Comparison of ENCODE assay signal across 1 cellular context in genomic region chr18:35497334-35498197, GRCh38.
TF ChIP-seq lines count a peak whose summit lies in the region.

A gene with protein sequence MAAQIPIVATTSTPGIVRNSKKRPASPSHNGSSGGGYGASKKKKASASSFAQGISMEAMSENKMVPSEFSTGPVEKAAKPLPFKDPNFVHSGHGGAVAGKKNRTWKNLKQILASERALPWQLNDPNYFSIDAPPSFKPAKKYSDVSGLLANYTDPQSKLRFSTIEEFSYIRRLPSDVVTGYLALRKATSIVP (minus strand): TSS chr18:35497960. CDS start chr18:35497874, 86 bp downstream.

TF ChIP-seq in HepG2, 621 proteins besides CTCF, POLR2A, EP300 and RAD21 (continued from another document and continues in another):
- TF ChIP-seq ZNF24 (IDR thresholded peaks at IDR 0.05) (0 out of 2 replicates have a peak, but pooled peaks have one; percentile 59), ZFAT (CRISPR knock-in tag; conservative IDR thresholded peaks at IDR 0.05) (no peak), ZNF256 (CRISPR knock-in tag; conservative IDR thresholded peaks at IDR 0.05) (0 out of 2 replicates have a peak, but pooled peaks have one; percentile 27), ZNF512B (CRISPR knock-in tag; IDR thresholded peaks at IDR 0.05; ENCODE audit: borderline replicate concordance) (no peak), ZNF318 (CRISPR knock-in tag; IDR thresholded peaks at IDR 0.05) (no peak), GABPA (IDR thresholded peaks at IDR 0.05; ENCODE audit: low read depth, low read length) (peak; percentile 64), GABPA (CRISPR knock-in tag; IDR thresholded peaks at IDR 0.05; ENCODE audit: low read depth) (peak; percentile 93), SRF (IDR thresholded peaks at IDR 0.05; ENCODE audit: low read depth, low read length) (peak; percentile 49; the same call in 1 of the 2 replicates), SP5 (CRISPR knock-in tag; IDR thresholded peaks at IDR 0.05; ENCODE audit: borderline replicate concordance, low read depth) (no peak; the same call in 1 of the 2 replicates), ZNF564 (CRISPR knock-in tag; IDR thresholded peaks at IDR 0.05) (no peak; the same call in 1 of the 2 replicates), RBFOX2 (IDR thresholded peaks at IDR 0.05; ENCODE audit: low read depth, low read length) (peak; percentile 99), TBP (CRISPR knock-in tag; IDR thresholded peaks at IDR 0.05) (no peak), KDM5B (CRISPR knock-in tag; IDR thresholded peaks at IDR 0.05; ENCODE audit: borderline replicate concordance) (peak; percentile 92; the same call in 1 of the 2 replicates), CAMTA2 (CRISPR knock-in tag; IDR thresholded peaks at IDR 0.05; ENCODE audit: borderline replicate concordance) (no peak), RBM22 (optimal IDR thresholded peaks at IDR 0.05; ENCODE audit: low read length) (peak; percentile 63), EEA1 (CRISPR knock-in tag; IDR thresholded peaks at IDR 0.05; ENCODE audit: borderline replicate concordance) (no peak), KMT2A (CRISPR knock-in tag; IDR thresholded peaks at IDR 0.05) (peak; percentile 84; the same call in 1 of the 2 replicates), DNMT1 (CRISPR knock-in tag; IDR thresholded peaks at IDR 0.05) (peak; percentile 85; the same call in 1 of the 2 replicates), NFRKB (IDR thresholded peaks at IDR 0.05) (no peak), ZBTB42 (CRISPR knock-in tag; IDR thresholded peaks at IDR 0.05) (peak; percentile 87; the same call in 1 of the 2 replicates), ZNF589 (CRISPR knock-in tag; conservative IDR thresholded peaks at IDR 0.05) (no peak), TP53 (CRISPR knock-in tag; conservative IDR thresholded peaks at IDR 0.05) (no peak; the same call in 1 of the 2 replicates), MAF1 (CRISPR knock-in tag; IDR thresholded peaks at IDR 0.05; ENCODE audit: borderline replicate concordance) (no peak; the same call in none of the 2 replicates), MLLT10 (CRISPR knock-in tag; IDR thresholded peaks at IDR 0.05) (no peak), ZNF460 (CRISPR knock-in tag; IDR thresholded peaks at IDR 0.05; ENCODE audit: borderline replicate concordance) (0 out of 2 replicates have a peak, but pooled peaks have one; percentile 22), ZNF431 (CRISPR knock-in tag; IDR thresholded peaks at IDR 0.05; ENCODE audit: borderline replicate concordance, low read depth) (peak; percentile 92), ZNF20 (CRISPR knock-in tag; IDR thresholded peaks at IDR 0.05) (no peak), THAP11 (CRISPR knock-in tag; IDR thresholded peaks at IDR 0.05) (peak; percentile 90), MXD3 (CRISPR knock-in tag; IDR thresholded peaks at IDR 0.05) (peak; percentile 69), ZNF225 (CRISPR knock-in tag; IDR thresholded peaks at IDR 0.05) (peak; percentile 81; the same call in 1 of the 2 replicates), TGIF2 (CRISPR knock-in tag; IDR thresholded peaks at IDR 0.05) (no peak)
- TF ChIP-seq, protein P1, sequence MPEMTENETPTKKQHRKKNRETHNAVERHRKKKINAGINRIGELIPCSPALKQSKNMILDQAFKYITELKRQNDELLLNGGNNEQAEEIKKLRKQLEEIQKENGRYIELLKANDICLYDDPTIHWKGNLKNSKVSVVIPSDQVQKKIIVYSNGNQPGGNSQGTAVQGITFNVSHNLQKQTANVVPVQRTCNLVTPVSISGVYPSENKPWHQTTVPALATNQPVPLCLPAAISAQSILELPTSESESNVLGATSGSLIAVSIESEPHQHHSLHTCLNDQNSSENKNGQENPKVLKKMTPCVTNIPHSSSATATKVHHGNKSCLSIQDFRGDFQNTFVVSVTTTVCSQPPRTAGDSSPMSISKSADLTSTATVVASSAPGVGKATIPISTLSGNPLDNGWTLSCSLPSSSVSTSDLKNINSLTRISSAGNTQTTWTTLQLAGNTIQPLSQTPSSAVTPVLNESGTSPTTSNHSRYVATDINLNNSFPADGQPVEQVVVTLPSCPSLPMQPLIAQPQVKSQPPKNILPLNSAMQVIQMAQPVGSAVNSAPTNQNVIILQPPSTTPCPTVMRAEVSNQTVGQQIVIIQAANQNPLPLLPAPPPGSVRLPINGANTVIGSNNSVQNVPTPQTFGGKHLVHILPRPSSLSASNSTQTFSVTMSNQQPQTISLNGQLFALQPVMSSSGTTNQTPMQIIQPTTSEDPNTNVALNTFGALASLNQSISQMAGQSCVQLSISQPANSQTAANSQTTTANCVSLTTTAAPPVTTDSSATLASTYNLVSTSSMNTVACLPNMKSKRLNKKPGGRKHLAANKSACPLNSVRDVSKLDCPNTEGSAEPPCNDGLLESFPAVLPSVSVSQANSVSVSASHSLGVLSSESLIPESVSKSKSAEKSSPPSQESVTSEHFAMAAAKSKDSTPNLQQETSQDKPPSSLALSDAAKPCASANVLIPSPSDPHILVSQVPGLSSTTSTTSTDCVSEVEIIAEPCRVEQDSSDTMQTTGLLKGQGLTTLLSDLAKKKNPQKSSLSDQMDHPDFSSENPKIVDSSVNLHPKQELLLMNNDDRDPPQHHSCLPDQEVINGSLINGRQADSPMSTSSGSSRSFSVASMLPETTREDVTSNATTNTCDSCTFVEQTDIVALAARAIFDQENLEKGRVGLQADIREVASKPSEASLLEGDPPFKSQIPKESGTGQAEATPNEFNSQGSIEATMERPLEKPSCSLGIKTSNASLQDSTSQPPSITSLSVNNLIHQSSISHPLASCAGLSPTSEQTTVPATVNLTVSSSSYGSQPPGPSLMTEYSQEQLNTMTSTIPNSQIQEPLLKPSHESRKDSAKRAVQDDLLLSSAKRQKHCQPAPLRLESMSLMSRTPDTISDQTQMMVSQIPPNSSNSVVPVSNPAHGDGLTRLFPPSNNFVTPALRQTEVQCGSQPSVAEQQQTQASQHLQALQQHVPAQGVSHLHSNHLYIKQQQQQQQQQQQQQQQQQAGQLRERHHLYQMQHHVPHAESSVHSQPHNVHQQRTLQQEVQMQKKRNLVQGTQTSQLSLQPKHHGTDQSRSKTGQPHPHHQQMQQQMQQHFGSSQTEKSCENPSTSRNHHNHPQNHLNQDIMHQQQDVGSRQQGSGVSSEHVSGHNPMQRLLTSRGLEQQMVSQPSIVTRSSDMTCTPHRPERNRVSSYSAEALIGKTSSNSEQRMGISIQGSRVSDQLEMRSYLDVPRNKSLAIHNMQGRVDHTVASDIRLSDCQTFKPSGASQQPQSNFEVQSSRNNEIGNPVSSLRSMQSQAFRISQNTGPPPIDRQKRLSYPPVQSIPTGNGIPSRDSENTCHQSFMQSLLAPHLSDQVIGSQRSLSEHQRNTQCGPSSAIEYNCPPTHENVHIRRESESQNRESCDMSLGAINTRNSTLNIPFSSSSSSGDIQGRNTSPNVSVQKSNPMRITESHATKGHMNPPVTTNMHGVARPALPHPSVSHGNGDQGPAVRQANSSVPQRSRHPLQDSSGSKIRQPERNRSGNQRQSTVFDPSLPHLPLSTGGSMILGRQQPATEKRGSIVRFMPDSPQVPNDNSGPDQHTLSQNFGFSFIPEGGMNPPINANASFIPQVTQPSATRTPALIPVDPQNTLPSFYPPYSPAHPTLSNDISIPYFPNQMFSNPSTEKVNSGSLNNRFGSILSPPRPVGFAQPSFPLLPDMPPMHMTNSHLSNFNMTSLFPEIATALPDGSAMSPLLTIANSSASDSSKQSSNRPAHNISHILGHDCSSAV (CRISPR knock-in tag; IDR thresholded peaks at IDR 0.05; ENCODE audit: borderline replicate concordance) = no peak; the same call in 1 of the 2 replicates
- TF ChIP-seq, protein P2, sequence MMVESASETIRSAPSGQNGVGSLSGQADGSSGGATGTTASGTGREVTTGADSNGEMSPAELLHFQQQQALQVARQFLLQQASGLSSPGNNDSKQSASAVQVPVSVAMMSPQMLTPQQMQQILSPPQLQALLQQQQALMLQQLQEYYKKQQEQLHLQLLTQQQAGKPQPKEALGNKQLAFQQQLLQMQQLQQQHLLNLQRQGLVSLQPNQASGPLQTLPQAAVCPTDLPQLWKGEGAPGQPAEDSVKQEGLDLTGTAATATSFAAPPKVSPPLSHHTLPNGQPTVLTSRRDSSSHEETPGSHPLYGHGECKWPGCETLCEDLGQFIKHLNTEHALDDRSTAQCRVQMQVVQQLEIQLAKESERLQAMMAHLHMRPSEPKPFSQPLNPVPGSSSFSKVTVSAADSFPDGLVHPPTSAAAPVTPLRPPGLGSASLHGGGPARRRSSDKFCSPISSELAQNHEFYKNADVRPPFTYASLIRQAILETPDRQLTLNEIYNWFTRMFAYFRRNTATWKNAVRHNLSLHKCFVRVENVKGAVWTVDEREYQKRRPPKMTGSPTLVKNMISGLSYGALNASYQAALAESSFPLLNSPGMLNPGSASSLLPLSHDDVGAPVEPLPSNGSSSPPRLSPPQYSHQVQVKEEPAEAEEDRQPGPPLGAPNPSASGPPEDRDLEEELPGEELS (CRISPR knock-in tag; IDR thresholded peaks at IDR 0.05) = peak; percentile 60
- TF ChIP-seq, protein P3, sequence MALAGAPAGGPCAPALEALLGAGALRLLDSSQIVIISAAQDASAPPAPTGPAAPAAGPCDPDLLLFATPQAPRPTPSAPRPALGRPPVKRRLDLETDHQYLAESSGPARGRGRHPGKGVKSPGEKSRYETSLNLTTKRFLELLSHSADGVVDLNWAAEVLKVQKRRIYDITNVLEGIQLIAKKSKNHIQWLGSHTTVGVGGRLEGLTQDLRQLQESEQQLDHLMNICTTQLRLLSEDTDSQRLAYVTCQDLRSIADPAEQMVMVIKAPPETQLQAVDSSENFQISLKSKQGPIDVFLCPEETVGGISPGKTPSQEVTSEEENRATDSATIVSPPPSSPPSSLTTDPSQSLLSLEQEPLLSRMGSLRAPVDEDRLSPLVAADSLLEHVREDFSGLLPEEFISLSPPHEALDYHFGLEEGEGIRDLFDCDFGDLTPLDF (CRISPR knock-in tag; IDR thresholded peaks at IDR 0.05) = peak; percentile 83
